Comparison of ENCODE assay signal across 9 cellular contexts in genomic region chr1:228500143-228500736, GRCh38. TPM values are rescaled to one million over a fixed set of nuclear protein-coding genes. Genes with fewer than 3 reads are reported as not detected.
DNase-seq lines count a peak whose midpoint lies in the region; ATAC-seq and TF ChIP-seq lines count a peak whose summit lies in the region.
"Had no signal": no experiment of that assay in that cellular context is flagged by ENCODE, and none has a peak within 500 bp of the region (broad histone marks: within the 10 kb centered on the region; RNA-seq: fewer than 3 reads in every experiment).

No MANE protein-coding gene starts in this region.

- no peaks in the 10 kb centered on the region for H3K4me1 ChIP-seq in uterus

- H3K9me3 ChIP-seq in uterus, result no peaks in the 10 kb centered on the region
- H3K9me3 ChIP-seq: upper lobe of left lung had no signal

- H3K27ac ChIP-seq in uterus, result no peak overlapping the region
- H3K27ac ChIP-seq: upper lobe of left lung had no signal

- POLR2A ChIA-PET in activated CD4-positive, alpha-beta memory T cell treated with anti-CD3 and anti-CD28 coated beads, Interleukin-2, amount 10 ng/mL, durations not matched to agents 7 days and 5 days (lab: Charles Lee), result interaction anchor here (0.9 to 3.0 kb wide), 5 partner anchors 10 to 42 kb away, joined by 3 to 29 read pairs (median 17); partner anchors contain the start of gene RNF187
- POLR2A ChIA-PET in activated CD4-positive, alpha-beta memory T cell treated with anti-CD3 and anti-CD28 coated beads for 36 hours (lab: Charles Lee), result interaction anchor here (0.9 to 1.6 kb wide), 3 partner anchors 11 to 93 kb away, joined by 3 to 5 read pairs (median 3); partner anchors contain the start of genes RNF187 and TRIM11
- POLR2A ChIA-PET in activated naive CD8-positive, alpha-beta T cell treated with anti-CD3 and anti-CD28 coated beads, Interleukin-2, amount 10 ng/mL, durations not matched to agents 7 days and 5 days (lab: Charles Lee), result interaction anchor here (1.4 to 3.3 kb wide), 6 partner anchors 10 to 43 kb away, joined by 4 to 31 read pairs (median 12); partner anchors contain the start of gene RNF187

- H3K36me3 ChIP-seq in uterus, result no peaks in the 10 kb centered on the region

- intact Hi-C loops in activated CD4-positive, alpha-beta memory T cell treated with anti-CD3 and anti-CD28 coated beads for 36 hours (cut with micrococcal nuclease), result loop anchor here (2.0 to 5.0 kb wide), 4 partner anchors 15 to 123 kb away; no protein-coding TSS in a partner anchor
- intact Hi-C loops in uterus (cut with DNase I; ENCODE audit: low total_unique reads), result no loop called here

- H3K27me3 Mint-ChIP-seq in activated CD4-positive, alpha-beta memory T cell treated with anti-CD3 and anti-CD28 coated beads, Interleukin-2, amount 10 ng/mL, durations not matched to agents 7 days and 5 days, result no peaks in the 10 kb centered on the region
- no peaks in the 10 kb centered on the region for H3K27me3 Mint-ChIP-seq in activated CD4-positive, alpha-beta memory T cell treated with anti-CD3 and anti-CD28 coated beads for 36 hours
- peaks cover 2% of the 10 kb centered on the region for H3K27me3 Mint-ChIP-seq in IgD-negative memory B cell
- peaks cover 2% of the 10 kb centered on the region for H3K27me3 Mint-ChIP-seq in activated naive CD8-positive, alpha-beta T cell treated with anti-CD3 and anti-CD28 coated beads, Interleukin-2, amount 10 ng/mL, durations not matched to agents 7 days and 5 days

- DNase-seq in activated CD4-positive, alpha-beta memory T cell treated with anti-CD3 and anti-CD28 coated beads, Interleukin-2, amount 10 ng/mL, durations not matched to agents 7 days and 5 days, result no peak
- DNase-seq in activated CD4-positive, alpha-beta memory T cell treated with anti-CD3 and anti-CD28 coated beads for 36 hours, result no peak
- no peak for DNase-seq in activated naive CD8-positive, alpha-beta T cell treated with anti-CD3 and anti-CD28 coated beads, Interleukin-2, amount 10 ng/mL, durations not matched to agents 7 days and 5 days
- peak; percentile 19 for DNase-seq in stimulated activated CD8-positive, alpha-beta memory T cell treated with anti-CD3 and anti-CD28 coated beads, Interleukin-4, amount 100 ng/mL, for 48 hours
- no peak for DNase-seq in uterus
- DNase-seq in NCI-H1092 treated with DMSO at 0.1 percent for 48 hours (lab: John Stamatoyannopoulos, UW), result no peak

- peaks cover 41% of the 10 kb centered on the region for H3K4me1 Mint-ChIP-seq in activated CD4-positive, alpha-beta memory T cell treated with anti-CD3 and anti-CD28 coated beads, Interleukin-2, amount 10 ng/mL, durations not matched to agents 7 days and 5 days
- H3K4me1 Mint-ChIP-seq in activated CD4-positive, alpha-beta memory T cell treated with anti-CD3 and anti-CD28 coated beads for 36 hours (ENCODE audit: low read depth), result peaks cover 28% of the 10 kb centered on the region
- H3K4me1 Mint-ChIP-seq in IgD-negative memory B cell, result peaks cover 13 to 18% (median 17%) of the 10 kb centered on the region in 3 donors
- peaks cover 32% of the 10 kb centered on the region for H3K4me1 Mint-ChIP-seq in activated naive CD8-positive, alpha-beta T cell treated with anti-CD3 and anti-CD28 coated beads, Interleukin-2, amount 10 ng/mL, durations not matched to agents 7 days and 5 days

- peaks cover 46% of the 10 kb centered on the region for H3K36me3 Mint-ChIP-seq in activated CD4-positive, alpha-beta memory T cell treated with anti-CD3 and anti-CD28 coated beads, Interleukin-2, amount 10 ng/mL, durations not matched to agents 7 days and 5 days (ENCODE audit: low read depth)
- H3K36me3 Mint-ChIP-seq in activated CD4-positive, alpha-beta memory T cell treated with anti-CD3 and anti-CD28 coated beads for 36 hours, result peaks cover 12% of the 10 kb centered on the region
- H3K36me3 Mint-ChIP-seq in IgD-negative memory B cell, result no peaks in the 10 kb centered on the region
- peaks cover 15% of the 10 kb centered on the region for H3K36me3 Mint-ChIP-seq in activated naive CD8-positive, alpha-beta T cell treated with anti-CD3 and anti-CD28 coated beads, Interleukin-2, amount 10 ng/mL, durations not matched to agents 7 days and 5 days

- CTCF ChIA-PET in activated CD4-positive, alpha-beta memory T cell treated with anti-CD3 and anti-CD28 coated beads, Interleukin-2, amount 10 ng/mL, durations not matched to agents 7 days and 5 days (lab: Charles Lee), result interaction anchor here (0.7 to 2.3 kb wide), 9 partner anchors 11 to 377 kb away, joined by 3 to 20 read pairs (median 9); partner anchors contain the start of gene RNF187
- CTCF ChIA-PET in activated CD4-positive, alpha-beta memory T cell treated with anti-CD3 and anti-CD28 coated beads for 36 hours (lab: Charles Lee), result interaction anchor here (0.6 to 4.3 kb wide), 16 partner anchors 12 to 501 kb away, joined by 3 to 30 read pairs (median 6); partner anchors contain the start of genes IBA57, RNF187 and TRIM11

- TF ChIP-seq CTCF in uterus (IDR thresholded peaks at IDR 0.05), result no peak

- no peaks in the 10 kb centered on the region for H3K9me3 Mint-ChIP-seq in activated CD4-positive, alpha-beta memory T cell treated with anti-CD3 and anti-CD28 coated beads, Interleukin-2, amount 10 ng/mL, durations not matched to agents 7 days and 5 days
- H3K9me3 Mint-ChIP-seq in activated CD4-positive, alpha-beta memory T cell treated with anti-CD3 and anti-CD28 coated beads for 36 hours, result no peaks in the 10 kb centered on the region
- H3K9me3 Mint-ChIP-seq in IgD-negative memory B cell, result no peaks in the 10 kb centered on the region
- H3K9me3 Mint-ChIP-seq in activated naive CD8-positive, alpha-beta T cell treated with anti-CD3 and anti-CD28 coated beads, Interleukin-2, amount 10 ng/mL, durations not matched to agents 7 days and 5 days, result no peaks in the 10 kb centered on the region

- peak; percentile 9 for ATAC-seq in activated naive CD8-positive, alpha-beta T cell treated with anti-CD3 and anti-CD28 coated beads, Interleukin-2, amount 10 ng/mL, durations not matched to agents 7 days and 5 days (ENCODE audit: low read depth)
- ATAC-seq in GM18907 (IDR thresholded peaks at IDR 0.05; ENCODE audit: unreplicated experiment), result no peak

- H3K27ac Mint-ChIP-seq in activated CD4-positive, alpha-beta memory T cell treated with anti-CD3 and anti-CD28 coated beads, Interleukin-2, amount 10 ng/mL, durations not matched to agents 7 days and 5 days, result no peak overlapping the region
- no peak overlapping the region for H3K27ac Mint-ChIP-seq in activated CD4-positive, alpha-beta memory T cell treated with anti-CD3 and anti-CD28 coated beads for 36 hours
- H3K27ac Mint-ChIP-seq in IgD-negative memory B cell, result peak overlapping the region in 2 of 3 donors; percentile 25 to 80
- peak overlapping the region; percentile 71 for H3K27ac Mint-ChIP-seq in activated naive CD8-positive, alpha-beta T cell treated with anti-CD3 and anti-CD28 coated beads, Interleukin-2, amount 10 ng/mL, durations not matched to agents 7 days and 5 days

- H3K27me3 ChIP-seq in uterus, result no peaks in the 10 kb centered on the region
- H3K27me3 ChIP-seq: upper lobe of left lung had no signal

- peak overlapping the region; percentile 42 for H3K4me3 Mint-ChIP-seq in activated CD4-positive, alpha-beta memory T cell treated with anti-CD3 and anti-CD28 coated beads, Interleukin-2, amount 10 ng/mL, durations not matched to agents 7 days and 5 days
- no peak overlapping the region for H3K4me3 Mint-ChIP-seq in activated CD4-positive, alpha-beta memory T cell treated with anti-CD3 and anti-CD28 coated beads for 36 hours
- peak overlapping the region; percentile 24 to 88 (median 83) for H3K4me3 Mint-ChIP-seq in IgD-negative memory B cell
- H3K4me3 Mint-ChIP-seq in activated naive CD8-positive, alpha-beta T cell treated with anti-CD3 and anti-CD28 coated beads, Interleukin-2, amount 10 ng/mL, durations not matched to agents 7 days and 5 days, result peak overlapping the region; percentile 76

- TF ChIP-seq POLR2A in uterus (IDR thresholded peaks at IDR 0.05), result no peak

- H3K4me3 ChIP-seq in uterus, result no peak overlapping the region

RNA-seq across cellular contexts. Expression of gene RNF187, which starts 13.1 kb away (rescaled TPM):
- total RNA-seq in activated CD4-positive, alpha-beta memory T cell treated with anti-CD3 and anti-CD28 coated beads, Interleukin-2, amount 10 ng/mL, durations not matched to agents 7 days and 5 days, result 100 to 1,000 TPM; 121 to 127 TPM
- total RNA-seq in activated CD4-positive, alpha-beta memory T cell treated with anti-CD3 and anti-CD28 coated beads for 36 hours, result 100 to 1,000 TPM; 110 to 112 TPM
- polyA plus RNA-seq in IgD-negative memory B cell, result 13.0 TPM
- 100 to 1,000 TPM; 128 to 143 TPM for total RNA-seq in activated naive CD8-positive, alpha-beta T cell treated with anti-CD3 and anti-CD28 coated beads, Interleukin-2, amount 10 ng/mL, durations not matched to agents 7 days and 5 days
- 10 to 100 TPM; 13.2 to 84.1 (median 27.7) TPM for total RNA-seq in uterus

Comparison
In these comparisons a context has a peak if more than half of its experiments do, and no peak if none do; other contexts are left out.
1. H3K27ac Mint-ChIP-seq: peak in IgD-negative memory B cell (2 of 3) and activated naive CD8-positive, alpha-beta T cell treated with anti-CD3 and anti-CD28 coated beads, Interleukin-2, amount 10 ng/mL, durations not matched to agents 7 days and 5 days (single experiment); none in activated CD4-positive, alpha-beta memory T cell treated with anti-CD3 and anti-CD28 coated beads, Interleukin-2, amount 10 ng/mL, durations not matched to agents 7 days and 5 days (single experiment) and activated CD4-positive, alpha-beta memory T cell treated with anti-CD3 and anti-CD28 coated beads for 36 hours (single experiment).